Comparison of ENCODE assay signal across 9 cellular contexts in the genomic region with DNA sequence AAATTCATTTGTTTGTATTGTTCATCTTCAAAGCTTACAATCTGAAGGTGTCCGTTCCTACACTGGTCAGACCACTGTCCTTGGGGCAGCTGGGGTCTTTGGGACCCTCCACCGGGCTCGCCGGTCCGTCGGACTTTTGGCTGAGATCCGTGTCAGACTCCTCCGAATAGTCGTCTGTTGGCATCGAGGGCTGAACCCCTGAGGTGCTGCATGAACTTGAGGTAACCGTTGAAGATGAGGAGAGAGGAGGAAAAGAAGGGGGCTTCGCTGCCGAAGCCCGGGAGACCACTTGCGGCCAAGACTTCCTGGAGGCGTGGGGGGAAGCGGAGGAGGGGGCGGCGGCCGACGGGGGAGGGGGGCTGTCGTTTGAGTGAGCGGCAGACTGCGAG.
A peak's percentile ranks its signal among the peaks of the same experiment; 100 is the strongest.
DNase-seq lines count a peak whose midpoint lies in the region; TF ChIP-seq lines count a peak whose summit lies in the region.
"Had no signal": no experiment of that assay in that cellular context is flagged by ENCODE, and none has a peak within 500 bp of the region (broad histone marks: within the 10 kb centered on the region; RNA-seq: fewer than 3 reads in every experiment).

No MANE protein-coding gene starts in this region.

- H3K4me3 Mint-ChIP-seq in endothelial cell (ENCODE audit: unreplicated experiment), result peak overlapping the region; percentile 91

- peak overlapping the region; percentile 67 for H3K27ac Mint-ChIP-seq in endothelial cell (ENCODE audit: unreplicated experiment)

- H3K27ac ChIP-seq in DOHH2 (ENCODE audit: low read depth, low read length) (no peak overlapping the region), trophoblast cell (ENCODE audit: low read depth, low read length) (no peak overlapping the region)

- no peaks in the 10 kb centered on the region for H3K79me2 ChIP-seq in DOHH2 (ENCODE audit: control insufficient read depth, low read length)
- H3K79me2 ChIP-seq in trophoblast cell (ENCODE audit: control insufficient read depth, insufficient read depth, low read length, poor library complexity), result no peaks in the 10 kb centered on the region

- TF ChIP-seq CTCF in DOHH2 (IDR thresholded peaks at IDR 0.05; ENCODE audit: low read depth, low read length, poor library complexity, severe bottlenecking), result no peak
- TF ChIP-seq CTCF in endothelial cell (IDR thresholded peaks at IDR 0.05; ENCODE audit: unreplicated experiment), result no peak

- no peak overlapping the region for H4K12ac ChIP-seq in trophoblast cell (ENCODE audit: low read depth, low read length)

- H4K91ac ChIP-seq in trophoblast cell (ENCODE audit: low read depth, low read length), result no peak overlapping the region

- no peak overlapping the region for H2BK5ac ChIP-seq in trophoblast cell (ENCODE audit: low read depth, low read length, poor library complexity)

- no peak overlapping the region for H3K4ac ChIP-seq in trophoblast cell (ENCODE audit: low read depth, low read length)

- H3K36me3 ChIP-seq in DOHH2 (ENCODE audit: control insufficient read depth, low read length) (no peaks in the 10 kb centered on the region; the same call in 1 of the 2 replicates), MG63 (no peaks in the 10 kb centered on the region; the same call in none of the 2 replicates), trophoblast cell (ENCODE audit: control insufficient read depth in 1 of 2, insufficient read depth in 2 of 2, low read length in 2 of 2) (peaks cover 18 to 27% of the 10 kb centered on the region in 2 experiments)

- no peak overlapping the region for H4K8ac ChIP-seq in trophoblast cell (ENCODE audit: low read depth, low read length)

- no peaks in the 10 kb centered on the region for H3K9me3 Mint-ChIP-seq in endothelial cell (ENCODE audit: unreplicated experiment)

- no peak overlapping the region for H2AFZ ChIP-seq in trophoblast cell (ENCODE audit: insufficient read depth, low read length, poor library complexity)

- peaks cover 8% of the 10 kb centered on the region for H3K27me3 Mint-ChIP-seq in endothelial cell (ENCODE audit: unreplicated experiment)

- H3K9me3 ChIP-seq in DOHH2 (ENCODE audit: control insufficient read depth, insufficient read depth, low read length) (no peaks in the 10 kb centered on the region), MG63 (no peaks in the 10 kb centered on the region), trophoblast cell (ENCODE audit: insufficient read depth, low read depth, low read length) (no peaks in the 10 kb centered on the region)

- H3K36me3 Mint-ChIP-seq in endothelial cell (ENCODE audit: low read depth, unreplicated experiment), result peaks cover 20% of the 10 kb centered on the region

- no peak for DNase-seq in MG63
- DNase-seq in endothelial cell (ENCODE audit: low spot score), result no peak
- no peak for DNase-seq in trophoblast cell
- no peak for DNase-seq in occipital lobe (lab: John Stamatoyannopoulos, UW)
- no peak for DNase-seq in HK-2 (ENCODE audit: unreplicated experiment)
- DNase-seq in kidney glomerular epithelial cell (lab: John Stamatoyannopoulos, UW), result no peak
- no peak for DNase-seq in activated CD4-positive, alpha-beta T cell treated with anti-CD3 and anti-CD28 coated beads, Interleukin-2, amount 50 U/mL, for 4 hours
- DNase-seq: NCI-H524 treated with DMSO at 0.1 percent for 48 hours had no signal

- no peak overlapping the region for H3K23ac ChIP-seq in trophoblast cell (ENCODE audit: low read length)

- H2BK12ac ChIP-seq in trophoblast cell (ENCODE audit: low read length), result no peak overlapping the region

- no peak overlapping the region for H2BK120ac ChIP-seq in trophoblast cell (ENCODE audit: insufficient read depth, low read length, poor library complexity)

- no CpG with 5 or more reads among the region's 24 CpGs for WGBS in trophoblast cell (ENCODE audit: extremely low coverage, insufficient coverage, insufficient read length)

- no peaks in the 10 kb centered on the region for H3F3A ChIP-seq in DOHH2 (ENCODE audit: control insufficient read depth, insufficient read depth)

- H2AK5ac ChIP-seq in trophoblast cell (ENCODE audit: low read length), result no peak overlapping the region

- no peaks in the 10 kb centered on the region for H3K4me1 ChIP-seq in DOHH2 (ENCODE audit: control insufficient read depth, low read length)
- no peaks in the 10 kb centered on the region for H3K4me1 ChIP-seq in trophoblast cell (ENCODE audit: control insufficient read depth in 1 of 2, insufficient read depth in 2 of 2, low read length in 2 of 2)

- no peaks in the 10 kb centered on the region for H3K9me2 ChIP-seq in DOHH2 (replicated peaks; ENCODE audit: control insufficient read depth, low read length)

- H3K18ac ChIP-seq in trophoblast cell (ENCODE audit: low read length), result no peak overlapping the region

- no peaks in the 10 kb centered on the region for H3K79me1 ChIP-seq in trophoblast cell (ENCODE audit: low read length)

- H3K14ac ChIP-seq in trophoblast cell (ENCODE audit: low read length), result no peak overlapping the region

- H3K27me3 ChIP-seq in DOHH2 (ENCODE audit: control insufficient read depth, low read length) (no peaks in the 10 kb centered on the region), MG63 (no peaks in the 10 kb centered on the region), trophoblast cell (ENCODE audit: insufficient read depth, low read length) (no peaks in the 10 kb centered on the region)

- H3K9ac ChIP-seq in trophoblast cell (ENCODE audit: low read length), result no peak overlapping the region

- H3K4me3 ChIP-seq in DOHH2 (ENCODE audit: low read length), result no peak overlapping the region
- H3K4me3 ChIP-seq in MG63, result peak overlapping the region; percentile 31
- no peak overlapping the region for H3K4me3 ChIP-seq in trophoblast cell (ENCODE audit: low read depth, low read length)

- peaks cover 3% of the 10 kb centered on the region for H3K4me1 Mint-ChIP-seq in endothelial cell (ENCODE audit: unreplicated experiment)

- no peaks in the 10 kb centered on the region for H4K20me1 ChIP-seq in DOHH2 (ENCODE audit: control insufficient read depth, insufficient read depth, low read depth, low read length)

- H3K4me2 ChIP-seq in DOHH2 (ENCODE audit: low read length), result 0 out of 2 replicates have a peak overlapping the region, but pooled peaks have one; percentile 9
- H3K4me2 ChIP-seq in trophoblast cell (ENCODE audit: low read length), result peak overlapping the region; percentile 51
